Comparison of ENCODE assay signal across 9 cellular contexts in the genomic region with DNA sequence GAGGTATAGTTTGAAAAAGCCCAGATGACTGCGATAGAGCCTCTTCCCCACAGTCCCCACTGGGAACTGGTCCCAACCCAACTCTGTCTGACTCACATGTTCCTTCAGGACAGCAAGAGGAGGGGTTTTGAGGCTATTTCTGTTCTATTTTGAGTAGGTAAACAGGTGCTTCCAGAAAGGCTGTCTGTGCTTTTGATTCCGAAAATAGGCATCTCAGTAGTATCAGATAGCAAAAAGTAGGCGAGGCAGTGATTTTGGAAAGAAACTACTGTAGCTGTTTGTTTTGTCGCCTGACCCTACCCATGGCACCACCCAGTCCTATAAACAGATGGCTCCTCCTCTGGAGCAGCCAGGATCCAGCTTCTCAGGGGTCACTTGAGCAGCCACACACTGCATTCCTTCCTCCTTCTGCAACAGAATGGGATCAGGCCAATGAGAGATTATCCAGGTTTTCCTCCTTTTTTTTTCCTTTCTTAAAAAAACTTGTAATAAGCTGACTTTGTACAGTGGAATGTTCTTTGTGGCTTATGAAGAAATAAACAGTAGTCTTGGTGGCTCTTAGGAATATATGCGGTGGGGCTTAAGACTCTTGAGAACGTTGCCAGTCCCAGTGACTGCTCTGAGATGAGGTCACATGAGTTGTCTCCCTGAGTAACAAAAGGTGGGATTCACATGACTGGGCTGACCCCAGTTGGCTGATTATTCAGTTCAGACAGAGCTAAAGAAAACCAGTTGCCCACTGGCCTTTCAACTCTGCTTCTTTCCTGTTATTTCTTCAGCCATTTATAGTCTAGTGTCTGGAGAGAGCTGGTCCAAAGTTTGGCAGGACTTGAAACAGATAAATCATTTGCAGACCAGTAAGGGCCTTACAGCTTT.
DNase-seq lines count a peak whose midpoint lies in the region; ATAC-seq and TF ChIP-seq lines count a peak whose summit lies in the region.
"Had no signal": no experiment of that assay in that cellular context is flagged by ENCODE, and none has a peak within 500 bp of the region (broad histone marks: within the 10 kb centered on the region; RNA-seq: fewer than 3 reads in every experiment).

No MANE protein-coding gene starts in this region.

- H3K4me1 Mint-ChIP-seq in WTC11 = 0 out of 2 replicates have a peak, but pooled peaks cover 7% of the 10 kb centered on the region

- intact Hi-C loops in Right ventricle myocardium superior (cut with DNase I) = no loop called here
- intact Hi-C loops in sciatic nerve (cut with DNase I) = no loop called here

- no peaks in the 10 kb centered on the region for H3K27me3 Mint-ChIP-seq in WTC11 (ENCODE audit: low read depth)

- CTCF ChIA-PET in WTC11 (lab: Charles Lee) = no interaction called here

- no peak for TF ChIP-seq CTCF in WTC11 (IDR thresholded peaks at IDR 0.05)

- H3K36me3 Mint-ChIP-seq in WTC11 = no peaks in the 10 kb centered on the region

- no peak overlapping the region for H3K27ac Mint-ChIP-seq in WTC11

- POLR2A ChIA-PET in WTC11 (lab: Charles Lee) = no interaction called here

- ATAC-seq in WTC11 = peak; percentile 64
- peak; percentile 69 for ATAC-seq in Right ventricle myocardium superior (ENCODE audit: poor library complexity)
- peak; percentile 90 for ATAC-seq in sciatic nerve
- ATAC-seq in GM21825 (IDR thresholded peaks at IDR 0.05; ENCODE audit: unreplicated experiment) = no peak

- no peak overlapping the region for H3K4me3 Mint-ChIP-seq in WTC11

- H3K9me3 Mint-ChIP-seq in WTC11 = peaks cover 3% of the 10 kb centered on the region; the same call in 1 of the 2 replicates

- DNase-seq in Daoy (ENCODE audit: low read depth) (peak; percentile 77), WTC11 (ENCODE audit: low spot score) (no peak), Right ventricle myocardium superior (no peak), sciatic nerve (ENCODE audit: low spot score) (no peak), NCI-H2196 (lab: John Stamatoyannopoulos, UW; ENCODE audit: unreplicated experiment) (no peak), SW 1271 (lab: John Stamatoyannopoulos, UW) (no peak), NCI-H446 (lab: John Stamatoyannopoulos, UW) (no peak)
- DNase-seq: islet precursor cell had no signal

TF ChIP-seq in WTC11, 78 proteins besides CTCF, POLR2A, EP300 and RAD21:
- TF ChIP-seq, protein P1, sequence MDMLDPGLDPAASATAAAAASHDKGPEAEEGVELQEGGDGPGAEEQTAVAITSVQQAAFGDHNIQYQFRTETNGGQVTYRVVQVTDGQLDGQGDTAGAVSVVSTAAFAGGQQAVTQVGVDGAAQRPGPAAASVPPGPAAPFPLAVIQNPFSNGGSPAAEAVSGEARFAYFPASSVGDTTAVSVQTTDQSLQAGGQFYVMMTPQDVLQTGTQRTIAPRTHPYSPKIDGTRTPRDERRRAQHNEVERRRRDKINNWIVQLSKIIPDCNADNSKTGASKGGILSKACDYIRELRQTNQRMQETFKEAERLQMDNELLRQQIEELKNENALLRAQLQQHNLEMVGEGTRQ (CRISPR knock-in tag; IDR thresholded peaks at IDR 0.05) = 0 out of 2 replicates have a peak, but pooled peaks have one; percentile 6
- TF ChIP-seq, protein P2, sequence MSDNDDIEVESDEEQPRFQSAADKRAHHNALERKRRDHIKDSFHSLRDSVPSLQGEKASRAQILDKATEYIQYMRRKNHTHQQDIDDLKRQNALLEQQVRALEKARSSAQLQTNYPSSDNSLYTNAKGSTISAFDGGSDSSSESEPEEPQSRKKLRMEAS (CRISPR knock-in tag; IDR thresholded peaks at IDR 0.05) = no peak
- no peak for TF ChIP-seq GRHL2 (CRISPR knock-in tag; IDR thresholded peaks at IDR 0.05; ENCODE audit: insufficient replicate concordance, severe bottlenecking)
TF ChIP-seq in WTC11: peak in this region for 1.
